Comparison of ENCODE assay signal across 1 cellular context in the genomic region with DNA sequence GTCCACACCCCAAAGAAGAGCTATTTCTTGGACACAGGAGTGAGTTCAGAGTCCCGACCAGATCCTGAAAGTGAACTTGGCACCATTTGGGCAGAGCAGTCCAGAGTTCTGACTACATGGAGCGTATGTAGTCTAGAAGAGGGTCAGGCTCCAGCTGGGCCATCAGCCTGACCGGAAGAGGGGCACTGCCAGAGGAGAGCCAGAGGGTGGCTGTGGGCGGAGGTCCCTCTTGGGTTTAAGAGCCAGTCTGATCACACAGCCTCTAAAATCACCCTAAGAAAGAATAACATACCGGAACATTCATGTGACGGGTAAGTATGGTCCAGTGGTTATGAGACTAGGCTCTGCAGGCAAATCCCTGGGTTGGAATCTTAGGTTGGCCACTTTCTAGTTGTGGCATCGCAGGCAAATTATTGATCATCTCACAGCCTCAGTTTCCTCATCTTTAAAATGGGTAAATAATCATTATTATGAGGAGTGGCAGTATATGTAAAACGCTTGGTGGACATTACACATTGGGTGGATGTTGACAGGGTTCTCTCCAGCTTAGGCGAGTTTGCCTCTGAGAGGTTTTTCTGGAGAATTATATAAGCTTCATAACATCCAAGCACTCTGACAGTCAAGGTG.
TF ChIP-seq lines count a peak whose summit lies in the region.

No MANE protein-coding gene starts in this region.

TF ChIP-seq in SK-N-SH, 30 proteins besides CTCF, POLR2A, EP300 and RAD21 (continued from another document):
- TF ChIP-seq, protein P1, sequence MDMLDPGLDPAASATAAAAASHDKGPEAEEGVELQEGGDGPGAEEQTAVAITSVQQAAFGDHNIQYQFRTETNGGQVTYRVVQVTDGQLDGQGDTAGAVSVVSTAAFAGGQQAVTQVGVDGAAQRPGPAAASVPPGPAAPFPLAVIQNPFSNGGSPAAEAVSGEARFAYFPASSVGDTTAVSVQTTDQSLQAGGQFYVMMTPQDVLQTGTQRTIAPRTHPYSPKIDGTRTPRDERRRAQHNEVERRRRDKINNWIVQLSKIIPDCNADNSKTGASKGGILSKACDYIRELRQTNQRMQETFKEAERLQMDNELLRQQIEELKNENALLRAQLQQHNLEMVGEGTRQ (IDR thresholded peaks at IDR 0.05; ENCODE audit: borderline replicate concordance, low read depth, low read length): no peak
- no peak for TF ChIP-seq TAF1 (IDR thresholded peaks at IDR 0.05; ENCODE audit: borderline replicate concordance, low read depth, low read length)
- TF ChIP-seq CHD2 (IDR thresholded peaks at IDR 0.05; ENCODE audit: low read length, partially characterized antibody): no peak
- no peak; the same call in 1 of the 2 replicates for TF ChIP-seq YY1 (IDR thresholded peaks at IDR 0.05; ENCODE audit: low read depth)
- TF ChIP-seq JUND (IDR thresholded peaks at IDR 0.05): no peak
- TF ChIP-seq RXRA (IDR thresholded peaks at IDR 0.05; ENCODE audit: borderline replicate concordance, low read depth): no peak
- TF ChIP-seq, protein P2, sequence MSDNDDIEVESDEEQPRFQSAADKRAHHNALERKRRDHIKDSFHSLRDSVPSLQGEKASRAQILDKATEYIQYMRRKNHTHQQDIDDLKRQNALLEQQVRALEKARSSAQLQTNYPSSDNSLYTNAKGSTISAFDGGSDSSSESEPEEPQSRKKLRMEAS (IDR thresholded peaks at IDR 0.05; ENCODE audit: low read depth): no peak
- TF ChIP-seq POLR2AphosphoS5 (IDR thresholded peaks at IDR 0.05; ENCODE audit: low read depth, low read length): no peak
- TF ChIP-seq NRF1 (IDR thresholded peaks at IDR 0.05; ENCODE audit: low read depth, low read length): no peak
- no peak for TF ChIP-seq MEF2A (IDR thresholded peaks at IDR 0.05; ENCODE audit: borderline replicate concordance, low read depth)
- no peak for TF ChIP-seq FOSL2 (IDR thresholded peaks at IDR 0.05; ENCODE audit: borderline replicate concordance, low read depth)
- TF ChIP-seq GATA2 (CRISPR knock-in tag; IDR thresholded peaks at IDR 0.05): no peak
- TF ChIP-seq, protein P3, sequence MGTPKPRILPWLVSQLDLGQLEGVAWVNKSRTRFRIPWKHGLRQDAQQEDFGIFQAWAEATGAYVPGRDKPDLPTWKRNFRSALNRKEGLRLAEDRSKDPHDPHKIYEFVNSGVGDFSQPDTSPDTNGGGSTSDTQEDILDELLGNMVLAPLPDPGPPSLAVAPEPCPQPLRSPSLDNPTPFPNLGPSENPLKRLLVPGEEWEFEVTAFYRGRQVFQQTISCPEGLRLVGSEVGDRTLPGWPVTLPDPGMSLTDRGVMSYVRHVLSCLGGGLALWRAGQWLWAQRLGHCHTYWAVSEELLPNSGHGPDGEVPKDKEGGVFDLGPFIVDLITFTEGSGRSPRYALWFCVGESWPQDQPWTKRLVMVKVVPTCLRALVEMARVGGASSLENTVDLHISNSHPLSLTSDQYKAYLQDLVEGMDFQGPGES (IDR thresholded peaks at IDR 0.05; ENCODE audit: low read depth, low read length): no peak
- TF ChIP-seq, protein P4, sequence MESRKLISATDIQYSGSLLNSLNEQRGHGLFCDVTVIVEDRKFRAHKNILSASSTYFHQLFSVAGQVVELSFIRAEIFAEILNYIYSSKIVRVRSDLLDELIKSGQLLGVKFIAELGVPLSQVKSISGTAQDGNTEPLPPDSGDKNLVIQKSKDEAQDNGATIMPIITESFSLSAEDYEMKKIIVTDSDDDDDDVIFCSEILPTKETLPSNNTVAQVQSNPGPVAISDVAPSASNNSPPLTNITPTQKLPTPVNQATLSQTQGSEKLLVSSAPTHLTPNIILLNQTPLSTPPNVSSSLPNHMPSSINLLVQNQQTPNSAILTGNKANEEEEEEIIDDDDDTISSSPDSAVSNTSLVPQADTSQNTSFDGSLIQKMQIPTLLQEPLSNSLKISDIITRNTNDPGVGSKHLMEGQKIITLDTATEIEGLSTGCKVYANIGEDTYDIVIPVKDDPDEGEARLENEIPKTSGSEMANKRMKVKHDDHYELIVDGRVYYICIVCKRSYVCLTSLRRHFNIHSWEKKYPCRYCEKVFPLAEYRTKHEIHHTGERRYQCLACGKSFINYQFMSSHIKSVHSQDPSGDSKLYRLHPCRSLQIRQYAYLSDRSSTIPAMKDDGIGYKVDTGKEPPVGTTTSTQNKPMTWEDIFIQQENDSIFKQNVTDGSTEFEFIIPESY (IDR thresholded peaks at IDR 0.05; ENCODE audit: borderline replicate concordance, low read depth): no peak
- TF ChIP-seq ELF1 (IDR thresholded peaks at IDR 0.05): no peak
- no peak for TF ChIP-seq FOXJ3 (CRISPR knock-in tag; IDR thresholded peaks at IDR 0.05)
